15 cellular contexts compared by ENCODE assay signal in genomic region chr6:71194730-71195129, GRCh38.
DNase-seq lines count a peak whose midpoint lies in the region; ATAC-seq, FAIRE-seq and TF ChIP-seq lines count a peak whose summit lies in the region.
"Had no signal": no experiment of that assay in that cellular context is flagged by ENCODE, and none has a peak within 500 bp of the region (broad histone marks: within the 10 kb centered on the region; RNA-seq: fewer than 3 reads in every experiment).

No MANE protein-coding gene starts in this region.

- FAIRE-seq in K562 (lab: Jason Lieb, UNC) = no peak
- FAIRE-seq: endothelial cell of umbilical vein, G401.6, H1 had no signal

- 6% methylated on average over 1 of the region's 1 CpG for WGBS in K562 (ENCODE audit: insufficient coverage, low coverage, missing lambda C conversion rate)

- CTCF ChIA-PET in K562 (lab: Yijun Ruan, JAX; ENCODE audit: low intra/inter-chr PET ratio) = no interaction called here

- no peaks in the 10 kb centered on the region for H3K27me3 ChIP-seq in K562 (ENCODE audit: control insufficient read depth in 2 of 2, insufficient read depth in 2 of 2, low read length in 2 of 2)
- H3K27me3 ChIP-seq: BLaER1 treated with 17β-estradiol and CSF1 and Interleukin-3, amounts not matched to agents 10 nM and 100 nM had no signal

- in situ Hi-C loops in ACHN (cut with HindIII; ENCODE audit: low pct_ligation_motif_present, low pct_unique_long_range_greater_than_20kb, low sequenced_read_pairs) (no loop called here), K562 (cut with MboI) (no loop called here)

- no peaks in the 10 kb centered on the region for H3K79me2 ChIP-seq in K562 (ENCODE audit: control insufficient read depth, insufficient read depth, low read length)
- H3K79me2 ChIP-seq: parathyroid adenoma had no signal

- H3K9me3 ChIP-seq in K562 (replicated peaks; ENCODE audit: control insufficient read depth, insufficient read depth, low read depth, low read length) = no peaks in the 10 kb centered on the region
- H3K9me3 ChIP-seq: BLaER1 treated with 17β-estradiol and CSF1 and Interleukin-3, amounts not matched to agents 10 nM and 100 nM had no signal

- H3K36me3 ChIP-seq in K562 (ENCODE audit: control insufficient read depth, insufficient read depth, low read length) = no peaks in the 10 kb centered on the region
- H3K36me3 ChIP-seq: BLaER1 treated with 17β-estradiol and CSF1 and Interleukin-3, amounts not matched to agents 10 nM and 100 nM had no signal

- BruUV-seq in K562 (replicated peaks; lab: Mats Ljungman, UMichigan) = no TSS peak

- no peak overlapping the region for H3K4me3 ChIP-seq in K562
- H3K4me3 ChIP-seq: BLaER1 treated with 17β-estradiol and CSF1 and Interleukin-3, amounts not matched to agents 10 nM and 100 nM had no signal

- H3K4me2 ChIP-seq in K562 (ENCODE audit: insufficient read depth, low read length) = no peak overlapping the region
- H3K4me2 ChIP-seq: BLaER1 treated with 17β-estradiol and CSF1 and Interleukin-3, amounts not matched to agents 10 nM and 100 nM had no signal

- no peak overlapping the region for H2AFZ ChIP-seq in K562 (ENCODE audit: low read depth, low read length)
- H2AFZ ChIP-seq: parathyroid adenoma had no signal

- no peak for TF ChIP-seq POLR2A in K562 (conservative IDR thresholded peaks at IDR 0.05)

- no peaks in the 10 kb centered on the region for H3K9me1 ChIP-seq in K562 (ENCODE audit: control insufficient read depth, insufficient read depth, low read length)

- H3K4me1 ChIP-seq in K562 (replicated peaks in 1 of 2; ENCODE audit: control insufficient read depth in 2 of 2, insufficient read depth in 2 of 2, low read length in 2 of 2) = no peaks in the 10 kb centered on the region
- H3K4me1 ChIP-seq: parathyroid adenoma had no signal

- ATAC-seq in K562 (no peak), HG02759 (IDR thresholded peaks at IDR 0.05; ENCODE audit: unreplicated experiment) (no peak), HG03439 (IDR thresholded peaks at IDR 0.05; ENCODE audit: unreplicated experiment) (no peak)

- no peak overlapping the region for H3K9ac ChIP-seq in K562 (ENCODE audit: insufficient read depth in 1 of 2, low read depth in 2 of 2, low read length in 2 of 2)
- H3K9ac ChIP-seq: BLaER1 treated with 17β-estradiol and CSF1 and Interleukin-3, amounts not matched to agents 10 nM and 100 nM; parathyroid adenoma had no signal

- TF ChIP-seq CTCF in K562 (IDR thresholded peaks at IDR 0.05 in 2 of 3, conservative IDR thresholded peaks at IDR 0.05 in 1 of 3; ENCODE audit: insufficient read depth in 2 of 3, low read depth in 1 of 3, low read length in 3 of 3) = no peak

- no peak overlapping the region for H3K27ac ChIP-seq in K562 (ENCODE audit: extremely low read depth, low read depth, low read length)
- H3K27ac ChIP-seq: BLaER1 treated with 17β-estradiol and CSF1 and Interleukin-3, amounts not matched to agents 10 nM and 100 nM; parathyroid adenoma had no signal

- no peak for TF ChIP-seq RAD21 in K562 (CRISPR knock-in tag; conservative IDR thresholded peaks at IDR 0.05 in 1 of 2, IDR thresholded peaks at IDR 0.05 in 1 of 2)

- DNase-seq in ACHN (peak; percentile 86), HCEC 1CT (peak; percentile 86), K562 (ENCODE audit: extremely low read depth in 1 of 4, low spot score in 3 of 4) (no peak), kidney glomerular epithelial cell (lab: John Stamatoyannopoulos, UW) (peak; percentile 79), NCI-H146 (lab: John Stamatoyannopoulos, UW) (no peak)
- DNase-seq in activated CD4-positive, CD25-positive, alpha-beta regulatory T cell (lab: John Stamatoyannopoulos, UW) = no peak
- DNase-seq: activated effector memory CD4-positive, alpha-beta T cell treated with anti-CD3 and anti-CD28 coated beads, Interleukin-2, amount 50 U/mL, for 16 hours; NCI-H2171 had no signal

- POLR2A ChIA-PET in K562 (lab: Yijun Ruan, JAX) = interaction anchor here (0.6 kb wide), 1 partner anchor 233 kb away, joined by 3 read pairs; no protein-coding TSS in a partner anchor

- intact Hi-C loops in K562 (cut with micrococcal nuclease) = no loop called here

- no peaks in the 10 kb centered on the region for H4K20me1 ChIP-seq in K562 (replicated peaks; ENCODE audit: control insufficient read depth, insufficient read depth, low read length)
- H4K20me1 ChIP-seq: BLaER1 treated with 17β-estradiol and CSF1 and Interleukin-3, amounts not matched to agents 10 nM and 100 nM had no signal

- no peak for TF ChIP-seq EP300 in K562 (IDR thresholded peaks at IDR 0.05; ENCODE audit: low read length)

TF ChIP-seq in K562, 482 proteins besides CTCF, POLR2A, EP300 and RAD21:
- TF ChIP-seq ATF2 (CRISPR knock-in tag; IDR thresholded peaks at IDR 0.05) (no peak), ZHX1 (conservative IDR thresholded peaks at IDR 0.05; ENCODE audit: low read length) (no peak), ZNF316 (IDR thresholded peaks at IDR 0.05) (peak; percentile 16; the same call in 1 of the 2 replicates)

Comparison
In these comparisons a context has a peak if more than half of its experiments do, and no peak if none do; other contexts are left out.
1. DNase-seq: peak in ACHN (single experiment), HCEC 1CT (single experiment) and kidney glomerular epithelial cell (single experiment); none in K562 (0 of 4), NCI-H146 (single experiment) and activated CD4-positive, CD25-positive, alpha-beta regulatory T cell (0 of 4).